ENCODE assay signal across 16 cellular contexts in genomic region chr17:45139533-45139920, GRCh38. TPM values are rescaled to one million over a fixed set of nuclear protein-coding genes. Genes with fewer than 3 reads are reported as not detected.
DNase-seq lines count a peak whose midpoint lies in the region; TF ChIP-seq lines count a peak whose summit lies in the region.
"Had no signal": no experiment of that assay in that cellular context is flagged by ENCODE, and none has a peak within 500 bp of the region (broad histone marks: within the 10 kb centered on the region; RNA-seq: fewer than 3 reads in every experiment).

No MANE protein-coding gene starts in this region.

- H2BK12ac ChIP-seq in neuronal stem cell (ENCODE audit: low read length), result no peak overlapping the region

- H3K27ac ChIP-seq in RWPE1 (peak overlapping the region; percentile 30), neuronal stem cell (replicated peaks; ENCODE audit: low read length) (peak overlapping the region; percentile 49)
- H3K27ac ChIP-seq: SJSA1 had no signal

- H2BK5ac ChIP-seq in neuronal stem cell (ENCODE audit: low read length), result no peak overlapping the region

- H2BK120ac ChIP-seq in neuronal stem cell (ENCODE audit: low read depth, low read length), result no peak overlapping the region

- CTCF ChIA-PET in RWPE1 (lab: Yijun Ruan, JAX), result interaction anchor here (0.7 to 1.5 kb wide), 2 partner anchors 13 to 22 kb away, joined by 3 read pairs; partner anchors contain the start of gene HEXIM2

- POLR2A ChIA-PET in RWPE1 (lab: Yijun Ruan, JAX; ENCODE audit: low non-redundant PET), result interaction anchor here (1.0 kb wide), 1 partner anchor 9 kb away, joined by 5 read pairs; the partner anchor contains the start of gene HEXIM1

- no peaks in the 10 kb centered on the region for H3K9me3 ChIP-seq in Loucy (ENCODE audit: insufficient read depth, low read depth, low read length)
- no peaks in the 10 kb centered on the region for H3K9me3 ChIP-seq in neuronal stem cell (replicated peaks in 1 of 2; ENCODE audit: control insufficient read depth in 2 of 2, insufficient read depth in 1 of 2, low read depth in 1 of 2, low read length in 2 of 2)
- H3K9me3 ChIP-seq: BE2C, MG63 had no signal

- no peak overlapping the region for H4K91ac ChIP-seq in neuronal stem cell (ENCODE audit: low read depth, low read length, poor library complexity)

- H2BK15ac ChIP-seq in neuronal stem cell (ENCODE audit: low read length), result peak overlapping the region; percentile 58

- TF ChIP-seq CTCF in Loucy (conservative IDR thresholded peaks at IDR 0.05; ENCODE audit: low read length) (no peak), RWPE1 (conservative IDR thresholded peaks at IDR 0.05; ENCODE audit: low read depth) (no peak)

- peaks cover 3% of the 10 kb centered on the region for H3K79me1 ChIP-seq in neuronal stem cell (ENCODE audit: low read depth, low read length)

- DNase-seq in NCI-H2171 treated with DMSO at 0.1 percent for 48 hours (lab: John Stamatoyannopoulos, UW) (peak; percentile 26), NCI-H2171 (lab: John Stamatoyannopoulos, UW) (no peak), RWPE1 (ENCODE audit: low spot score) (no peak), neuronal stem cell (ENCODE audit: low spot score) (no peak), superior temporal gyrus (ENCODE audit: extremely low spot score) (no peak), UCSD-AML1 (lab: John Stamatoyannopoulos, UW; ENCODE audit: unreplicated experiment) (no peak), AG08395 (ENCODE audit: low spot score) (no peak)
- DNase-seq: 8988T, BE2C, Karpas-422, MG63, NCI-H1048, NCI-H1436, NCI-H1930 had no signal

- H3K14ac ChIP-seq in neuronal stem cell (ENCODE audit: low read length), result no peak overlapping the region

- H3K27me3 ChIP-seq in Loucy (ENCODE audit: insufficient read depth, low read length, poor library complexity, severe bottlenecking) (no peaks in the 10 kb centered on the region), neuronal stem cell (ENCODE audit: control insufficient read depth in 3 of 3, insufficient read depth in 3 of 3, low read depth in 1 of 3, low read length in 3 of 3) (no peaks in the 10 kb centered on the region)
- H3K27me3 ChIP-seq: BE2C, MG63, SJSA1 had no signal

- no peaks in the 10 kb centered on the region for H3K9me2 ChIP-seq in Loucy (replicated peaks; ENCODE audit: low read depth, low read length)

- H4K20me1 ChIP-seq in Loucy (ENCODE audit: insufficient read depth, low read length, poor library complexity, severe bottlenecking), result no peaks in the 10 kb centered on the region

- H3F3A ChIP-seq in Loucy (ENCODE audit: low read depth), result no peaks in the 10 kb centered on the region

- no peak overlapping the region for H4K8ac ChIP-seq in neuronal stem cell (ENCODE audit: low read depth, low read length)

- H3K23ac ChIP-seq in neuronal stem cell (ENCODE audit: low read depth, low read length, poor library complexity), result peak overlapping the region; percentile 55

- H3K36me3 ChIP-seq in Loucy (ENCODE audit: insufficient read depth, low read length) (no peaks in the 10 kb centered on the region), neuronal stem cell (replicated peaks in 1 of 2; ENCODE audit: control insufficient read depth in 2 of 2, insufficient read depth in 2 of 2, low read length in 2 of 2) (no peaks in the 10 kb centered on the region)
- H3K36me3 ChIP-seq: BE2C, MG63, SJSA1 had no signal

- WGBS in neuronal stem cell (ENCODE audit: extremely low coverage in 2 of 2, insufficient read length in 2 of 2, insufficient replicate concordance in 1 of 2), 2 donors, result no CpG with 5 or more reads among the region's 4 CpGs

- H3K79me2 ChIP-seq in Loucy (ENCODE audit: insufficient read depth, low read length), result peaks cover 14% of the 10 kb centered on the region; the same call in 1 of the 2 replicates

- H3K4me2 ChIP-seq in Loucy (ENCODE audit: low read depth, low read length, poor library complexity, severe bottlenecking), result no peak overlapping the region
- peak overlapping the region; percentile 18 for H3K4me2 ChIP-seq in neuronal stem cell (ENCODE audit: insufficient read depth, low read length, poor library complexity, severe bottlenecking)

- H3K4me1 ChIP-seq in Loucy (ENCODE audit: insufficient read depth, low read length, poor library complexity, severe bottlenecking) (peaks cover 11% of the 10 kb centered on the region), neuronal stem cell (ENCODE audit: control insufficient read depth in 2 of 2, insufficient read depth in 1 of 2, low read depth in 1 of 2, low read length in 2 of 2) (peaks cover 13 to 27% of the 10 kb centered on the region in 2 donors)
- H3K4me1 ChIP-seq: BE2C had no signal

- H3K4me3 ChIP-seq in Loucy (ENCODE audit: low read length, poor library complexity, severe bottlenecking) (no peak overlapping the region), neuronal stem cell (ENCODE audit: low read length in 2 of 2) (no peak overlapping the region)
- H3K4me3 ChIP-seq: MG63, SJSA1 had no signal

- H3K4ac ChIP-seq in neuronal stem cell (ENCODE audit: low read length), result peak overlapping the region; percentile 53

- peak overlapping the region; percentile 16 for H3K9ac ChIP-seq in Loucy (ENCODE audit: low read depth, low read length, poor library complexity, severe bottlenecking)
- no peak overlapping the region for H3K9ac ChIP-seq in neuronal stem cell (ENCODE audit: low read depth, low read length, poor library complexity)

- peak overlapping the region; percentile 57 for H3K18ac ChIP-seq in neuronal stem cell (ENCODE audit: low read length)

- H2AFZ ChIP-seq in Loucy (ENCODE audit: low read length) (no peak overlapping the region), neuronal stem cell (ENCODE audit: low read length) (no peak overlapping the region)

- peak overlapping the region; percentile 95 for H2AK5ac ChIP-seq in neuronal stem cell (ENCODE audit: low read depth, low read length)

RNA-seq across cellular contexts. Expression of gene ACBD4, which starts 4.0 kb away (rescaled TPM):
- 7.8 TPM for polyA plus RNA-seq in neuronal stem cell (2013, experiment 1 of 2)
- 8.0 TPM for polyA plus RNA-seq in neuronal stem cell (2013, experiment 2 of 2)

RNA-seq across cellular contexts. Expression of gene PLCD3, which starts 7.2 kb away (rescaled TPM):
- 19.5 TPM for polyA plus RNA-seq in neuronal stem cell (2013, experiment 1 of 2)
- 17.6 TPM for polyA plus RNA-seq in neuronal stem cell (2013, experiment 2 of 2)

RNA-seq across cellular contexts. Expression of gene HEXIM1, which starts 8.7 kb away (rescaled TPM):
- 21.6 TPM for polyA plus RNA-seq in neuronal stem cell (2013, experiment 1 of 2)
- polyA plus RNA-seq in neuronal stem cell (2013, experiment 2 of 2), result 22.5 TPM

RNA-seq across cellular contexts. Expression of gene HEXIM2, which starts 22.1 kb away (rescaled TPM):
- 3.9 TPM for polyA plus RNA-seq in neuronal stem cell (2013, experiment 1 of 2)
- polyA plus RNA-seq in neuronal stem cell (2013, experiment 2 of 2), result 3.7 TPM
